33 cellular contexts compared by ENCODE assay signal in genomic region chr2:135617501-135618015, GRCh38.
"Had no signal": no experiment of that assay in that cellular context is flagged by ENCODE, and none has a peak within 500 bp of the region (broad histone marks: within the 10 kb centered on the region; RNA-seq: fewer than 3 reads in every experiment).

No MANE protein-coding gene starts in this region.

- H3K9me3 Mint-ChIP-seq: activated B cell treated with CpG ODN at 0.5 μM for 24 hours; activated CD4-positive, alpha-beta memory T cell treated with anti-CD3 and anti-CD28 coated beads for 36 hours; activated naive CD4-positive, alpha-beta T cell treated with anti-CD3 and anti-CD28 coated beads, Interleukin-2, amount 10 ng/mL, durations not matched to agents 7 days and 5 days; activated naive CD8-positive, alpha-beta T cell treated with anti-CD3 and anti-CD28 coated beads, Interleukin-2, amount 50 U/mL, for 24 hours had no signal

- H3K4me3 Mint-ChIP-seq: activated B cell treated with CpG ODN at 0.5 μM for 24 hours; activated CD4-positive, alpha-beta memory T cell treated with anti-CD3 and anti-CD28 coated beads for 36 hours; activated CD8-positive, alpha-beta memory T cell treated with anti-CD3 and anti-CD28 coated beads, Interleukin-2, amount 10 ng/mL, durations not matched to agents 7 days and 5 days; activated naive CD4-positive, alpha-beta T cell treated with anti-CD3 and anti-CD28 coated beads, Interleukin-2, amount 10 ng/mL, durations not matched to agents 7 days and 5 days; activated naive CD8-positive, alpha-beta T cell; activated naive CD8-positive, alpha-beta T cell treated with anti-CD3 and anti-CD28 coated beads, Interleukin-2, amount 50 U/mL, for 24 hours had no signal

- H3K9me3 ChIP-seq: ascending aorta, body of pancreas, breast epithelium had no signal

- H3K9ac ChIP-seq: KMS-11 had no signal

- DNase-seq: activated B cell treated with CpG ODN at 0.5 μM for 24 hours; activated CD4-positive, alpha-beta memory T cell treated with anti-CD3 and anti-CD28 coated beads for 36 hours; activated CD4-positive, alpha-beta T cell treated with anti-CD3 and anti-CD28 coated beads for 4 hours; activated CD4-positive, alpha-beta T cell treated with anti-CD3 and anti-CD28 coated beads, Interleukin-2, amount 50 U/mL, for 1 hour; activated CD4-positive, CD25-positive, alpha-beta regulatory T cell treated with anti-CD3 and anti-CD28 coated beads, Interleukin-2, amount 50 U/mL, for 72 hours; activated CD8-positive, alpha-beta memory T cell treated with anti-CD3 and anti-CD28 coated beads, Interleukin-2, amount 10 ng/mL, durations not matched to agents 7 days and 5 days; activated CD8-positive, alpha-beta memory T cell treated with anti-CD3 and anti-CD28 coated beads, Interleukin-2, amount 50 U/mL, for 48 hours; activated effector memory CD4-positive, alpha-beta T cell treated with Interleukin-2 at 50 U/mL for 16 hours; activated naive CD4-positive, alpha-beta T cell treated with anti-CD3 and anti-CD28 coated beads, Interleukin-2, amount 10 ng/mL, durations not matched to agents 7 days and 5 days; activated naive CD8-positive, alpha-beta T cell treated with anti-CD3 and anti-CD28 coated beads, Interleukin-2, amount 50 U/mL, for 24 hours; activated T-cell treated with anti-CD3 and anti-CD28 coated beads, Interleukin-2, amount 50 U/mL, for 48 hours; amniotic stem cell; body of pancreas; MM.1S; MV-4-11; NCI-H1092; NCI-H1436 treated with DMSO at 0.1 percent for 48 hours; NCI-H1694 treated with DMSO at 0.1 percent for 48 hours; NCI-H2029; NCI-H345; NCI-H524 treated with DMSO at 0.1 percent for 48 hours; NCI-H748 treated with DMSO at 0.1 percent for 48 hours; NK-92 treated with Interleukin-12 subunit alpha and Interleukin-12 subunit beta, amount 100 ng/mL, for 24 hours; Right ventricle myocardium superior; SW 1271; T-helper 1 cell; T-helper 2 cell; T-helper 9 cell had no signal

- H3K27me3 Mint-ChIP-seq: activated B cell treated with CpG ODN at 0.5 μM for 24 hours; activated CD4-positive, alpha-beta memory T cell treated with anti-CD3 and anti-CD28 coated beads for 36 hours; activated CD8-positive, alpha-beta memory T cell treated with anti-CD3 and anti-CD28 coated beads, Interleukin-2, amount 10 ng/mL, durations not matched to agents 7 days and 5 days; activated naive CD4-positive, alpha-beta T cell treated with anti-CD3 and anti-CD28 coated beads, Interleukin-2, amount 10 ng/mL, durations not matched to agents 7 days and 5 days; activated naive CD8-positive, alpha-beta T cell; activated naive CD8-positive, alpha-beta T cell treated with anti-CD3 and anti-CD28 coated beads, Interleukin-2, amount 50 U/mL, for 24 hours had no signal

- H3K4me2 ChIP-seq: KMS-11 had no signal

- H3K4me3 ChIP-seq: ascending aorta, body of pancreas, breast epithelium had no signal

- H3K36me3 ChIP-seq: ascending aorta had no signal

- H3K4me1 Mint-ChIP-seq: activated B cell treated with CpG ODN at 0.5 μM for 24 hours; activated naive CD4-positive, alpha-beta T cell treated with anti-CD3 and anti-CD28 coated beads, Interleukin-2, amount 10 ng/mL, durations not matched to agents 7 days and 5 days; activated naive CD8-positive, alpha-beta T cell treated with anti-CD3 and anti-CD28 coated beads, Interleukin-2, amount 50 U/mL, for 24 hours had no signal

- H3K27ac Mint-ChIP-seq: activated B cell treated with CpG ODN at 0.5 μM for 24 hours; activated CD4-positive, alpha-beta memory T cell treated with anti-CD3 and anti-CD28 coated beads for 36 hours; activated CD8-positive, alpha-beta memory T cell treated with anti-CD3 and anti-CD28 coated beads, Interleukin-2, amount 10 ng/mL, durations not matched to agents 7 days and 5 days; activated naive CD4-positive, alpha-beta T cell treated with anti-CD3 and anti-CD28 coated beads, Interleukin-2, amount 10 ng/mL, durations not matched to agents 7 days and 5 days; activated naive CD8-positive, alpha-beta T cell; activated naive CD8-positive, alpha-beta T cell treated with anti-CD3 and anti-CD28 coated beads, Interleukin-2, amount 50 U/mL, for 24 hours had no signal

- H3K27me3 ChIP-seq: ascending aorta, body of pancreas, breast epithelium had no signal

- H3K27ac ChIP-seq: ascending aorta, body of pancreas, breast epithelium, KMS-11, VCaP had no signal

- ATAC-seq: activated CD8-positive, alpha-beta memory T cell treated with anti-CD3 and anti-CD28 coated beads, Interleukin-2, amount 10 ng/mL, durations not matched to agents 7 days and 5 days; activated naive CD8-positive, alpha-beta T cell treated with anti-CD3 and anti-CD28 coated beads, Interleukin-2, amount 50 U/mL, for 24 hours; body of pancreas had no signal

- H3K4me1 ChIP-seq: ascending aorta, body of pancreas, breast epithelium had no signal
